Comparison of ENCODE assay signal across 19 cellular contexts in the genomic region with DNA sequence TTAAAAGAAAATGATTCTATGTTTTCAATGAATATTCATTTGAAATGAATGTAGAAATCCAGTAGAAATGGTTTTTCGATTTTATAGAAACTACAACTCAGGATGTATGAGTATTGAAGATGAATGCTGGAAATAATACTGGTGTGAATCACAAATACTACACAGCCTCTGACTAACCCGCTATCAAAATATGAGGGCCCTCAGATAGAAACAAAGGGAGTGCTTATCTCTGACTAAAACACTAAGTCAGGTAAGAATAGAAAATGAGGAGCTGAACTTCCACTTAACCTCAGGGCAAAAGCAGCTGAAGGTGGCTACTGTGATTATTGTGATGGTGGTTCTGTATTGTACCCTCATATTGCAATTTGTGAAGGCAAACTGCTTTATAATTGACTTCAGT.
DNase-seq lines count a peak whose midpoint lies in the region; ATAC-seq, FAIRE-seq and TF ChIP-seq lines count a peak whose summit lies in the region.
"Had no signal": no experiment of that assay in that cellular context is flagged by ENCODE, and none has a peak within 500 bp of the region (broad histone marks: within the 10 kb centered on the region; RNA-seq: fewer than 3 reads in every experiment).

No MANE protein-coding gene starts in this region.

- no peaks in the 10 kb centered on the region for H3K4me1 Mint-ChIP-seq in CD8-positive, alpha-beta T cell (ENCODE audit: low read depth)

- intact Hi-C loops in endothelial cell of umbilical vein (cut with micrococcal nuclease), result no loop called here
- intact Hi-C loops in CD8-positive, alpha-beta T cell (cut with DNase I, micrococcal nuclease), result loop anchor here in 1 of 2 experiments (10.0 kb wide), 1 partner anchor 47 kb away; no protein-coding TSS in a partner anchor

- no peaks in the 10 kb centered on the region for H4K20me1 ChIP-seq in endothelial cell of umbilical vein (replicated peaks; ENCODE audit: control insufficient read depth, extremely low read depth, insufficient read depth, low read length)

- H3K79me2 ChIP-seq in endothelial cell of umbilical vein (ENCODE audit: control insufficient read depth, insufficient read depth, low read length), result no peaks in the 10 kb centered on the region

- H3K4me3 Mint-ChIP-seq in CD8-positive, alpha-beta T cell, result no peak overlapping the region
- H3K4me3 Mint-ChIP-seq: HFFc6 had no signal

- dilution Hi-C loops in endothelial cell of umbilical vein (cut with MboI; ENCODE audit: extremely low pct_ligation_motif_present, low sequenced_read_pairs), result no loop called here

- CTCF ChIA-PET in endothelial cell of umbilical vein (lab: Charles Lee), result no interaction called here
- CTCF ChIA-PET in CD8-positive, alpha-beta T cell (lab: Charles Lee), result no interaction called here

- H3K4me2 ChIP-seq in endothelial cell of umbilical vein (ENCODE audit: insufficient read depth, low read length), result no peak overlapping the region

- no peak overlapping the region for H3K27ac Mint-ChIP-seq in CD8-positive, alpha-beta T cell
- no peak overlapping the region for H3K27ac Mint-ChIP-seq in activated naive CD4-positive, alpha-beta T cell treated with anti-CD3 and anti-CD28 coated beads, Interleukin-2, amount 50 U/mL, for 72 hours
- H3K27ac Mint-ChIP-seq: HFFc6 had no signal

- no peak for TF ChIP-seq POLR2A in endothelial cell of umbilical vein (IDR thresholded peaks at IDR 0.05; ENCODE audit: low read depth, low read length)

- H3K4me1 ChIP-seq in RWPE2 (ENCODE audit: insufficient read depth, poor library complexity, severe bottlenecking), result peaks cover 44% of the 10 kb centered on the region
- H3K4me1 ChIP-seq in endothelial cell of umbilical vein (ENCODE audit: control insufficient read depth, extremely low read depth, insufficient read depth, low read length), result no peaks in the 10 kb centered on the region
- H3K4me1 ChIP-seq in CD8-positive, alpha-beta T cell (ENCODE audit: insufficient read depth, low read length), result no peaks in the 10 kb centered on the region

- ATAC-seq in RWPE2 (ENCODE audit: low read depth) (peak; percentile 81), HG02973 (IDR thresholded peaks at IDR 0.05; ENCODE audit: unreplicated experiment) (no peak)
- no peak for ATAC-seq in CD8-positive, alpha-beta T cell
- ATAC-seq in activated naive CD4-positive, alpha-beta T cell treated with anti-CD3 and anti-CD28 coated beads, Interleukin-2, amount 50 U/mL, for 72 hours, result no peak

- H3K27me3 Mint-ChIP-seq in CD8-positive, alpha-beta T cell (ENCODE audit: low read depth), result no peaks in the 10 kb centered on the region

- H3K36me3 ChIP-seq in RWPE2 (ENCODE audit: low read depth) (no peaks in the 10 kb centered on the region), endothelial cell of umbilical vein (ENCODE audit: control insufficient read depth in 2 of 2, extremely low read depth in 1 of 2, insufficient read depth in 2 of 2, low read length in 2 of 2) (no peaks in the 10 kb centered on the region)
- no peaks in the 10 kb centered on the region for H3K36me3 ChIP-seq in CD8-positive, alpha-beta T cell (ENCODE audit: insufficient read depth, low read length)

- H3K9ac ChIP-seq in endothelial cell of umbilical vein (replicated peaks; ENCODE audit: extremely low read depth, insufficient read depth, low read length), result no peak overlapping the region

- no peaks in the 10 kb centered on the region for H3K9me1 ChIP-seq in endothelial cell of umbilical vein (replicated peaks; ENCODE audit: control insufficient read depth, extremely low read depth, insufficient read depth, low read length)

- H3K9me3 ChIP-seq in RWPE2 (ENCODE audit: severe bottlenecking), result no peaks in the 10 kb centered on the region
- H3K9me3 ChIP-seq in endothelial cell of umbilical vein (replicated peaks; ENCODE audit: control insufficient read depth, insufficient read depth, low read length), result no peaks in the 10 kb centered on the region
- no peaks in the 10 kb centered on the region for H3K9me3 ChIP-seq in CD8-positive, alpha-beta T cell (ENCODE audit: low read length)

- H3K27ac ChIP-seq in RWPE2 (ENCODE audit: poor library complexity, severe bottlenecking) (peak overlapping the region; percentile 84), endothelial cell of umbilical vein (ENCODE audit: insufficient read depth, low read depth, low read length) (no peak overlapping the region)
- H3K27ac ChIP-seq in CD8-positive, alpha-beta T cell (ENCODE audit: low read depth, low read length), result no peak overlapping the region

- POLR2A ChIA-PET in endothelial cell of umbilical vein (lab: Charles Lee), result no interaction called here
- POLR2A ChIA-PET in CD8-positive, alpha-beta T cell (lab: Charles Lee), result no interaction called here

- TF ChIP-seq CTCF in RWPE2 (IDR thresholded peaks at IDR 0.05; ENCODE audit: poor library complexity, severe bottlenecking) (no peak), endothelial cell of umbilical vein (IDR thresholded peaks at IDR 0.05; ENCODE audit: extremely low read depth in 1 of 2, insufficient read depth in 1 of 2, low read depth in 1 of 2, low read length in 2 of 2) (no peak)
- TF ChIP-seq CTCF in CD8-positive, alpha-beta T cell (IDR thresholded peaks at IDR 0.05), result no peak

- H3K9me3 Mint-ChIP-seq in CD8-positive, alpha-beta T cell, result no peaks in the 10 kb centered on the region
- H3K9me3 Mint-ChIP-seq in activated naive CD4-positive, alpha-beta T cell treated with anti-CD3 and anti-CD28 coated beads, Interleukin-2, amount 50 U/mL, for 72 hours, result no peaks in the 10 kb centered on the region

- DNase-seq in LHCN-M2 (ENCODE audit: low read depth) (peak; percentile 47), RWPE2 (ENCODE audit: low spot score) (no peak), endothelial cell of umbilical vein (ENCODE audit: low read depth, low spot score) (no peak), non-pigmented ciliary epithelial cell (ENCODE audit: low read depth) (peak; percentile 35), mesenteric fat pad (ENCODE audit: low spot score) (no peak)
- no peak for DNase-seq in CD8-positive, alpha-beta T cell
- no peak for DNase-seq in activated naive CD4-positive, alpha-beta T cell treated with anti-CD3 and anti-CD28 coated beads, Interleukin-2, amount 50 U/mL, for 72 hours (ENCODE audit: low spot score in 2 of 2)
- DNase-seq: AML-193, DMS 273 treated with DMSO at 0.1 percent for 48 hours, H7, HFFc6, MM.1S, NCI-H1092, NCI-H1694, NCI-H2081 treated with DMSO at 0.1 percent for 48 hours, NCI-H524, RPMI8226 had no signal

- no peak for FAIRE-seq in endothelial cell of umbilical vein (lab: Jason Lieb, UNC)
- FAIRE-seq: G401.6 had no signal

- H3K27me3 ChIP-seq in RWPE2 (ENCODE audit: insufficient read depth, poor library complexity, severe bottlenecking), result no peaks in the 10 kb centered on the region
- no peaks in the 10 kb centered on the region for H3K27me3 ChIP-seq in endothelial cell of umbilical vein (ENCODE audit: control insufficient read depth in 2 of 2, insufficient read depth in 2 of 2, low read length in 2 of 2)
- no peaks in the 10 kb centered on the region for H3K27me3 ChIP-seq in CD8-positive, alpha-beta T cell (ENCODE audit: insufficient read depth, low read length)

- H2AFZ ChIP-seq in endothelial cell of umbilical vein (ENCODE audit: low read depth, low read length), result no peak overlapping the region

- no peaks in the 10 kb centered on the region for H3K36me3 Mint-ChIP-seq in CD8-positive, alpha-beta T cell
- H3K36me3 Mint-ChIP-seq in activated naive CD4-positive, alpha-beta T cell treated with anti-CD3 and anti-CD28 coated beads, Interleukin-2, amount 50 U/mL, for 72 hours, result no peaks in the 10 kb centered on the region

- no TSS peak for BruUV-seq in endothelial cell of umbilical vein (replicated peaks; lab: Mats Ljungman, UMichigan)

- H3K4me3 ChIP-seq in RWPE2 (ENCODE audit: severe bottlenecking) (no peak overlapping the region), endothelial cell of umbilical vein (replicated peaks in 1 of 3; ENCODE audit: insufficient read depth in 1 of 3, low read depth in 1 of 3, low read length in 3 of 3) (no peak overlapping the region)
- H3K4me3 ChIP-seq in CD8-positive, alpha-beta T cell (ENCODE audit: low read depth, low read length), result no peak overlapping the region

TF ChIP-seq in endothelial cell of umbilical vein, 7 proteins besides CTCF, POLR2A, EP300 and RAD21:
- peak; percentile 10 for TF ChIP-seq GATA2 (IDR thresholded peaks at IDR 0.05; ENCODE audit: insufficient read depth, insufficient read length, low read depth, low read length)
- no peak for TF ChIP-seq FOS (IDR thresholded peaks at IDR 0.05; ENCODE audit: borderline replicate concordance, insufficient read depth, low read length)
TF ChIP-seq in endothelial cell of umbilical vein: peak in this region for 1.

Comparison
In these comparisons a context has a peak if more than half of its experiments do, and no peak if none do; other contexts are left out.
1. DNase-seq: peak in LHCN-M2 (single experiment) and non-pigmented ciliary epithelial cell (single experiment); none in RWPE2 (single experiment), endothelial cell of umbilical vein (single experiment), mesenteric fat pad (single experiment), CD8-positive, alpha-beta T cell (0 of 7) and activated naive CD4-positive, alpha-beta T cell treated with anti-CD3 and anti-CD28 coated beads, Interleukin-2, amount 50 U/mL, for 72 hours (0 of 2).